1 cellular context compared by ENCODE assay signal in genomic region chrX:151977009-151977408, GRCh38.
TF ChIP-seq lines count a peak whose summit lies in the region.

No MANE protein-coding gene starts in this region.

TF ChIP-seq in K562, 482 proteins besides CTCF, POLR2A, EP300 and RAD21:
- TF ChIP-seq ZNF354B (CRISPR knock-in tag; IDR thresholded peaks at IDR 0.05) (no peak), KAT8 (IDR thresholded peaks at IDR 0.05; ENCODE audit: low read depth) (no peak), SMAD4 (CRISPR knock-in tag; conservative IDR thresholded peaks at IDR 0.05) (no peak), ZNF668 (CRISPR knock-in tag; IDR thresholded peaks at IDR 0.05) (no peak), TCF15 (CRISPR knock-in tag; IDR thresholded peaks at IDR 0.05) (no peak), EHMT2 (IDR thresholded peaks at IDR 0.05) (no peak), RNF2 (IDR thresholded peaks at IDR 0.05) (no peak)
TF ChIP-seq in K562: peak in this region for 0.
